38 cellular contexts compared by ENCODE assay signal in the genomic region with DNA sequence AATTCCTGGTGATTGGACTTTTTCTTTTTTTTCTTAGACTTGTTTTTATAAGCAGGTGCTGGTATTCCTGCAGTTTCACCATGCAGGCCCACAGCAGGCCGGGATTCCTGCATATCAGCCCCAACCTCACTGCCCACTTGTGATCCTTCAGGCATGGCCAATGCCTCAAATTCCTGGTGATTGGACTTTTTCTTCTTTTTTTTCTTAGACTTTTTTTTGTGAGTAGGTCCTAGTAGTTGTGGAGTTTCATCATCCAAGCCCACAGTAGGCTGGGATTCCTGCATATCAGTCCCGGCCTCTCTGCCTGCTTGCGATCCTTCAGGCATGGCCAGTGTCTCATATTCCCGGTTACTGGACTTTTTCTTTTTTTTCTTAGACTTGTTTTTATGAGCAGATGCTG. TPM values are rescaled to one million over a fixed set of nuclear protein-coding genes. Genes with fewer than 3 reads are reported as not detected.
DNase-seq lines count a peak whose midpoint lies in the region; ATAC-seq lines count a peak whose summit lies in the region.
"Had no signal": no experiment of that assay in that cellular context is flagged by ENCODE, and none has a peak within 500 bp of the region (broad histone marks: within the 10 kb centered on the region; RNA-seq: fewer than 3 reads in every experiment).

No MANE protein-coding gene starts in this region.

- peaks cover 43% of the 10 kb centered on the region for H3K4me1 Mint-ChIP-seq in activated naive CD4-positive, alpha-beta T cell treated with anti-CD3 and anti-CD28 coated beads for 36 hours (ENCODE audit: low read depth)
- peaks cover 25% of the 10 kb centered on the region for H3K4me1 Mint-ChIP-seq in activated T-helper 2 cell treated with anti-CD3 and anti-CD28 coated beads, Interferon-gamma antibody, Interleukin-2, Interleukin-4, amounts not matched to agents 10 μg/mL and 5 μg/mL and 100 μg/mL, durations not matched to agents 14 hours and 24 hours and 36 hours (ENCODE audit: low read depth)

- H3K4me3 Mint-ChIP-seq in activated naive CD4-positive, alpha-beta T cell treated with anti-CD3 and anti-CD28 coated beads for 36 hours = no peak overlapping the region
- no peak overlapping the region for H3K4me3 Mint-ChIP-seq in activated T-helper 2 cell treated with anti-CD3 and anti-CD28 coated beads, Interferon-gamma antibody, Interleukin-2, Interleukin-4, amounts not matched to agents 10 μg/mL and 5 μg/mL and 100 μg/mL, durations not matched to agents 14 hours and 24 hours and 36 hours (ENCODE audit: low read depth)
- H3K4me3 Mint-ChIP-seq: activated CD8-positive, alpha-beta T cell treated with anti-CD3 and anti-CD28 coated beads, Interleukin-2, amount 10 ng/mL, durations not matched to agents 7 days and 5 days; natural killer cell treated with Interleukin-12 subunit alpha and Interleukin-12 subunit beta and Interleukin-15 and Interleukin-18, amount 100 ng/mL, for 72 hours; T-helper 1 cell treated with Interleukin-12 subunit alpha and Interleukin-12 subunit beta and Interleukin-4 antibody, amounts not matched to agents 30 μg/mL and 1 μg/mL, for 36 hours had no signal

- intact Hi-C loops in activated naive CD4-positive, alpha-beta T cell treated with anti-CD3 and anti-CD28 coated beads for 36 hours (cut with micrococcal nuclease) = loop anchor here (10.0 kb wide), 1 partner anchor 363 kb away; no protein-coding TSS in a partner anchor
- intact Hi-C loops in activated T-helper 2 cell treated with anti-CD3 and anti-CD28 coated beads, Interferon-gamma antibody, Interleukin-2, Interleukin-4, amounts not matched to agents 10 μg/mL and 5 μg/mL and 100 μg/mL, durations not matched to agents 14 hours and 24 hours and 36 hours (cut with micrococcal nuclease) = no loop called here

- H3K27ac ChIP-seq in mesendoderm (ENCODE audit: low read depth, low read length) = no peak overlapping the region
- H3K27ac ChIP-seq: brain microvascular endothelial cell, gastrocnemius medialis, GM23248, HL-60, testis had no signal

- no CpG with 5 or more reads among the region's 4 CpGs for WGBS in mesendoderm (ENCODE audit: extremely low coverage, insufficient coverage, low lambda C conversion rate)

- H3K79me1 ChIP-seq in mesendoderm (ENCODE audit: low read length) = peaks cover 12% of the 10 kb centered on the region

- H3K23ac ChIP-seq in mesendoderm (ENCODE audit: low read length) = no peak overlapping the region

- H4K5ac ChIP-seq in mesendoderm (ENCODE audit: low read length) = no peak overlapping the region

- CTCF ChIA-PET in activated naive CD4-positive, alpha-beta T cell treated with anti-CD3 and anti-CD28 coated beads for 36 hours (lab: Charles Lee) = no interaction called here

- no peak overlapping the region for H3K4me3 ChIP-seq in mesendoderm (ENCODE audit: low read length)
- H3K4me3 ChIP-seq: gastrocnemius medialis, GM23248, MG63, testis had no signal

- no peaks in the 10 kb centered on the region for H3K9me3 Mint-ChIP-seq in activated naive CD4-positive, alpha-beta T cell treated with anti-CD3 and anti-CD28 coated beads, Interleukin-2, amount 50 U/mL, for 72 hours
- H3K9me3 Mint-ChIP-seq in activated naive CD4-positive, alpha-beta T cell treated with anti-CD3 and anti-CD28 coated beads for 36 hours = no peaks in the 10 kb centered on the region
- H3K9me3 Mint-ChIP-seq in activated T-helper 2 cell treated with anti-CD3 and anti-CD28 coated beads, Interferon-gamma antibody, Interleukin-2, Interleukin-4, amounts not matched to agents 10 μg/mL and 5 μg/mL and 100 μg/mL, durations not matched to agents 14 hours and 24 hours and 36 hours = no peaks in the 10 kb centered on the region
- H3K9me3 Mint-ChIP-seq: CD8-positive, alpha-beta memory T cell; natural killer cell treated with Interleukin-12 subunit alpha and Interleukin-12 subunit beta and Interleukin-15 and Interleukin-18, amount 100 ng/mL, for 72 hours; T-helper 1 cell treated with Interleukin-12 subunit alpha and Interleukin-12 subunit beta and Interleukin-4 antibody, amounts not matched to agents 30 μg/mL and 1 μg/mL, for 36 hours had no signal

- no peak overlapping the region for H2AK5ac ChIP-seq in mesendoderm (ENCODE audit: low read length)

- peaks cover 7% of the 10 kb centered on the region for H3K36me3 ChIP-seq in mesendoderm (ENCODE audit: control insufficient read depth, insufficient read depth, low read length)

- peaks cover 4% of the 10 kb centered on the region for H3K4me1 ChIP-seq in mesendoderm (ENCODE audit: control insufficient read depth, low read depth, low read length)

- H2BK15ac ChIP-seq in mesendoderm (replicated peaks; ENCODE audit: low read depth) = no peak overlapping the region

- no peak overlapping the region for H2BK5ac ChIP-seq in mesendoderm (ENCODE audit: low read length)

- peaks cover 46 to 50% of the 10 kb centered on the region in 2 donors for H3K36me3 Mint-ChIP-seq in activated naive CD4-positive, alpha-beta T cell treated with anti-CD3 and anti-CD28 coated beads, Interleukin-2, amount 50 U/mL, for 72 hours
- peaks cover 53% of the 10 kb centered on the region for H3K36me3 Mint-ChIP-seq in activated naive CD4-positive, alpha-beta T cell treated with anti-CD3 and anti-CD28 coated beads for 36 hours (ENCODE audit: low read depth)
- H3K36me3 Mint-ChIP-seq in activated T-helper 2 cell treated with anti-CD3 and anti-CD28 coated beads, Interferon-gamma antibody, Interleukin-2, Interleukin-4, amounts not matched to agents 10 μg/mL and 5 μg/mL and 100 μg/mL, durations not matched to agents 14 hours and 24 hours and 36 hours (ENCODE audit: low read depth) = peaks cover 71% of the 10 kb centered on the region

- no peak overlapping the region for H3K4ac ChIP-seq in mesendoderm (ENCODE audit: low read depth, low read length)

- H3K27me3 Mint-ChIP-seq in activated naive CD4-positive, alpha-beta T cell treated with anti-CD3 and anti-CD28 coated beads for 36 hours (ENCODE audit: low read depth) = no peaks in the 10 kb centered on the region
- H3K27me3 Mint-ChIP-seq in activated T-helper 2 cell treated with anti-CD3 and anti-CD28 coated beads, Interferon-gamma antibody, Interleukin-2, Interleukin-4, amounts not matched to agents 10 μg/mL and 5 μg/mL and 100 μg/mL, durations not matched to agents 14 hours and 24 hours and 36 hours (ENCODE audit: low read depth) = peaks cover under 1% of the 10 kb centered on the region
- H3K27me3 Mint-ChIP-seq: CD8-positive, alpha-beta memory T cell; natural killer cell treated with Interleukin-12 subunit alpha and Interleukin-12 subunit beta and Interleukin-15 and Interleukin-18, amount 100 ng/mL, for 72 hours had no signal

- no peak overlapping the region for H3K9ac ChIP-seq in mesendoderm (ENCODE audit: low read length)
- H3K9ac ChIP-seq: GM23248, SK-N-SH had no signal

- peaks cover 15% of the 10 kb centered on the region for H3K79me2 ChIP-seq in mesendoderm (ENCODE audit: control insufficient read depth, insufficient read depth, low read length)

- no peak for DNase-seq in activated naive CD4-positive, alpha-beta T cell treated with anti-CD3 and anti-CD28 coated beads, Interleukin-2, amount 50 U/mL, for 72 hours (ENCODE audit: low spot score in 2 of 2)
- DNase-seq in activated naive CD4-positive, alpha-beta T cell treated with anti-CD3 and anti-CD28 coated beads for 36 hours = no peak
- no peak for DNase-seq in activated T-helper 2 cell treated with anti-CD3 and anti-CD28 coated beads, Interferon-gamma antibody, Interleukin-2, Interleukin-4, amounts not matched to agents 10 μg/mL and 5 μg/mL and 100 μg/mL, durations not matched to agents 14 hours and 24 hours and 36 hours (ENCODE audit: low spot score)
- DNase-seq in mesendoderm = peak; percentile 42
- no peak for DNase-seq in effector CD8-positive, alpha-beta T cell (lab: John Stamatoyannopoulos, UW)
- DNase-seq in NCI-H2029 (lab: John Stamatoyannopoulos, UW) = no peak
- DNase-seq: activated CD4-positive, CD25-positive, alpha-beta regulatory T cell treated with anti-CD3 and anti-CD28 coated beads, Interleukin-2, amount 50 U/mL, for 72 hours; activated CD8-positive, alpha-beta T cell treated with anti-CD3 and anti-CD28 coated beads, Interleukin-2, amount 10 ng/mL, durations not matched to agents 7 days and 5 days; activated naive CD4-positive, alpha-beta T cell treated with Interleukin-2 at 50 U/mL for 16 hours; activated T-cell treated with anti-CD3 and anti-CD28 coated beads for 4 hours; amniotic stem cell; brain microvascular endothelial cell; CD8-positive, alpha-beta memory T cell; cerebellar nuclear complex; EL; gastrocnemius medialis; GM23248; KBM-7; left cardiac atrium; MG63; NCI-H1105 treated with DMSO at 0.1 percent for 48 hours; NCI-H2081; NCI-H526; NK-92 treated with Interleukin-12 subunit alpha and Interleukin-12 subunit beta, amount 100 ng/mL, for 24 hours; PC-3; SK-N-SH; stimulated activated naive CD4-positive, alpha-beta T cell treated with Interleukin-2 at 50 U/mL for 16 hours; testis had no signal

- no peak for ATAC-seq in activated naive CD4-positive, alpha-beta T cell treated with anti-CD3 and anti-CD28 coated beads, Interleukin-2, amount 50 U/mL, for 72 hours
- no peak for ATAC-seq in HG02840 (IDR thresholded peaks at IDR 0.05; ENCODE audit: low FRiP score, unreplicated experiment)
- ATAC-seq: activated CD8-positive, alpha-beta T cell treated with anti-CD3 and anti-CD28 coated beads, Interleukin-2, amount 10 ng/mL, durations not matched to agents 7 days and 5 days; gastrocnemius medialis; left cardiac atrium; natural killer cell treated with Interleukin-12 subunit alpha and Interleukin-12 subunit beta and Interleukin-15 and Interleukin-18, amount 100 ng/mL, for 72 hours; PC-3; Right ventricle myocardium inferior had no signal

- H3K27me3 ChIP-seq in mesendoderm (ENCODE audit: insufficient read depth, low read length, poor library complexity) = no peaks in the 10 kb centered on the region
- H3K27me3 ChIP-seq: brain microvascular endothelial cell, gastrocnemius medialis, MG63, testis had no signal

- H4K8ac ChIP-seq in mesendoderm (ENCODE audit: low read depth, low read length) = no peak overlapping the region

- H3K18ac ChIP-seq in mesendoderm (ENCODE audit: low read length) = no peak overlapping the region

- no peak overlapping the region for H3K56ac ChIP-seq in mesendoderm (ENCODE audit: low read length)

- H3K4me2 ChIP-seq in mesendoderm (ENCODE audit: low read length) = no peak overlapping the region
- H3K4me2 ChIP-seq: SK-N-SH had no signal

- no peak overlapping the region for H2BK120ac ChIP-seq in mesendoderm (ENCODE audit: low read depth, low read length)

- H3K27ac Mint-ChIP-seq in activated naive CD4-positive, alpha-beta T cell treated with anti-CD3 and anti-CD28 coated beads, Interleukin-2, amount 50 U/mL, for 72 hours = peak overlapping the region; percentile 56 to 68
- H3K27ac Mint-ChIP-seq in activated naive CD4-positive, alpha-beta T cell treated with anti-CD3 and anti-CD28 coated beads for 36 hours = no peak overlapping the region
- H3K27ac Mint-ChIP-seq in activated T-helper 2 cell treated with anti-CD3 and anti-CD28 coated beads, Interferon-gamma antibody, Interleukin-2, Interleukin-4, amounts not matched to agents 10 μg/mL and 5 μg/mL and 100 μg/mL, durations not matched to agents 14 hours and 24 hours and 36 hours = peak overlapping the region; percentile 21
- H3K27ac Mint-ChIP-seq: activated CD8-positive, alpha-beta T cell treated with anti-CD3 and anti-CD28 coated beads, Interleukin-2, amount 10 ng/mL, durations not matched to agents 7 days and 5 days; natural killer cell treated with Interleukin-12 subunit alpha and Interleukin-12 subunit beta and Interleukin-15 and Interleukin-18, amount 100 ng/mL, for 72 hours; T-helper 1 cell treated with Interleukin-12 subunit alpha and Interleukin-12 subunit beta and Interleukin-4 antibody, amounts not matched to agents 30 μg/mL and 1 μg/mL, for 36 hours had no signal

RNA-seq across cellular contexts. Expression of gene TTF1, which starts 4.8 kb away (rescaled TPM):
- 10 to 100 TPM; 33.0 to 36.0 TPM for total RNA-seq in activated naive CD4-positive, alpha-beta T cell treated with anti-CD3 and anti-CD28 coated beads, Interleukin-2, amount 50 U/mL, for 72 hours
- 10 to 100 TPM; 27.1 to 29.9 TPM for total RNA-seq in activated naive CD4-positive, alpha-beta T cell treated with anti-CD3 and anti-CD28 coated beads for 36 hours
- total RNA-seq in activated T-helper 2 cell treated with anti-CD3 and anti-CD28 coated beads, Interferon-gamma antibody, Interleukin-2, Interleukin-4, amounts not matched to agents 10 μg/mL and 5 μg/mL and 100 μg/mL, durations not matched to agents 14 hours and 24 hours and 36 hours = 35.4 and 36.2 TPM in 2 replicates
- polyA plus RNA-seq in mesendoderm (2013, experiment 1 of 2) = 30.9 TPM
- 31.3 TPM for polyA plus RNA-seq in mesendoderm (2013, experiment 2 of 2)

RNA-seq across cellular contexts. Expression of gene CFAP77, which starts 8.2 kb away (rescaled TPM):
- not detected for total RNA-seq in activated naive CD4-positive, alpha-beta T cell treated with anti-CD3 and anti-CD28 coated beads, Interleukin-2, amount 50 U/mL, for 72 hours
- total RNA-seq in activated naive CD4-positive, alpha-beta T cell treated with anti-CD3 and anti-CD28 coated beads for 36 hours = not detected
- total RNA-seq in activated T-helper 2 cell treated with anti-CD3 and anti-CD28 coated beads, Interferon-gamma antibody, Interleukin-2, Interleukin-4, amounts not matched to agents 10 μg/mL and 5 μg/mL and 100 μg/mL, durations not matched to agents 14 hours and 24 hours and 36 hours = not detected in 2 replicates
- 0.41 TPM for polyA plus RNA-seq in mesendoderm (2013, experiment 1 of 2)
- polyA plus RNA-seq in mesendoderm (2013, experiment 2 of 2) = 0.24 TPM
- total RNA-seq: A673; activated CD8-positive, alpha-beta T cell treated with anti-CD3 and anti-CD28 coated beads, Interleukin-2, amount 10 ng/mL, durations not matched to agents 7 days and 5 days; CD8-positive, alpha-beta memory T cell; endothelial cell of umbilical vein; fibroblast of lung; gastrocnemius medialis; GM23248; mucosa of gallbladder; natural killer cell treated with Interleukin-12 subunit alpha and Interleukin-12 subunit beta and Interleukin-15 and Interleukin-18, amount 100 ng/mL, for 72 hours; urinary bladder had no signal
- polyA plus RNA-seq: CD8-positive, alpha-beta memory T cell; endothelial cell of umbilical vein; fibroblast of lung; GM23248; urinary bladder had no signal

RNA-seq across cellular contexts. Expression of gene SETX, which starts 47.0 kb away (rescaled TPM):
- total RNA-seq in activated naive CD4-positive, alpha-beta T cell treated with anti-CD3 and anti-CD28 coated beads, Interleukin-2, amount 50 U/mL, for 72 hours = 10 to 100 TPM; 43.1 to 45.0 TPM
- 10 to 100 TPM; 26.4 to 26.7 TPM for total RNA-seq in activated naive CD4-positive, alpha-beta T cell treated with anti-CD3 and anti-CD28 coated beads for 36 hours
- total RNA-seq in activated T-helper 2 cell treated with anti-CD3 and anti-CD28 coated beads, Interferon-gamma antibody, Interleukin-2, Interleukin-4, amounts not matched to agents 10 μg/mL and 5 μg/mL and 100 μg/mL, durations not matched to agents 14 hours and 24 hours and 36 hours = 49.8 and 51.0 TPM in 2 replicates
- polyA plus RNA-seq in mesendoderm (2013, experiment 1 of 2) = 17.5 TPM
- polyA plus RNA-seq in mesendoderm (2013, experiment 2 of 2) = 16.4 TPM
